8 cellular contexts compared by ENCODE assay signal in the genomic region with DNA sequence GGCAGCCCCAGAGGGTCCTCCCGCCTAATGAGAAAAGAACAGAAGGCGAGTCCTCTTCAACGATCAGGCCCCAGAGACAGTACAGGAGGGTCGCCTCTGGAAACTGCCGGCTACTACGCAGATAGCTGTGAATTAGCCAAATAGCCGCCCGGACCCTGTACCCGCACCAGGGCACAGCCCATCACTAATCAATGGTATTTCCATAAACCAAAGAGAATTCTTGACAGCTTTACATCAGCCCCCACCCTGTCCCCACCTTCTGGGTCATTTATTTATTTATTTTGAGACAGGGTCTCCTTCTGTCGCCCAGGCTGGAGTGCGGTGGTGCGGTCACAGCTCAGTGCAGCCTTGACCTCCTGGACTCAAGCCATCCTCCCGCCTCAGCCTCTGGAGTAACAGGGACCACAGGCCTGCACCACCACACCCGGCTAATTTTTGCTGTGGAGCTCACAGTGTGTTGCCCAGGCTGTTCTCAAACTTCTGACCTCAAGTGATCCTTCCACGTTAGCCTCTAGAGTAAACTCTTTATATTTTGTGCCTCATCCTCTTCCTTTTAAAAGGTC. TPM values are rescaled to one million over a fixed set of nuclear protein-coding genes. Genes with fewer than 3 reads are reported as not detected.
DNase-seq lines count a peak whose midpoint lies in the region; ATAC-seq and TF ChIP-seq lines count a peak whose summit lies in the region.

No MANE protein-coding gene starts in this region.

- TF ChIP-seq CTCF in HFFc6 (IDR thresholded peaks at IDR 0.05), result no peak

- ATAC-seq in stimulated activated naive B cell treated with anti-CD40 and anti-IgM and Interleukin-4, amounts not matched to agents 10 μg/mL and 1 μg/mL and 100 μg/mL, for 72 hours (replicated peaks), result no peak
- ATAC-seq in GM21360 (IDR thresholded peaks at IDR 0.05; ENCODE audit: unreplicated experiment), result no peak

- CTCF ChIA-PET in activated CD4-positive, alpha-beta memory T cell treated with anti-CD3 and anti-CD28 coated beads, Interleukin-2, amount 10 ng/mL, durations not matched to agents 7 days and 5 days (lab: Charles Lee), result no interaction called here

- peaks cover 4% of the 10 kb centered on the region for H3K27me3 Mint-ChIP-seq in HFFc6 (ENCODE audit: insufficient read depth)
- H3K27me3 Mint-ChIP-seq in activated CD4-positive, alpha-beta memory T cell treated with anti-CD3 and anti-CD28 coated beads, Interleukin-2, amount 10 ng/mL, durations not matched to agents 7 days and 5 days, result no peaks in the 10 kb centered on the region
- H3K27me3 Mint-ChIP-seq in stimulated activated naive B cell treated with anti-CD40 and anti-IgM and Interleukin-4, amounts not matched to agents 10 μg/mL and 1 μg/mL and 100 μg/mL, for 72 hours, result no peaks in the 10 kb centered on the region

- peak overlapping the region; percentile 80 for H3K27ac Mint-ChIP-seq in HFFc6
- peak overlapping the region; percentile 73 for H3K27ac Mint-ChIP-seq in activated CD4-positive, alpha-beta memory T cell treated with anti-CD3 and anti-CD28 coated beads, Interleukin-2, amount 10 ng/mL, durations not matched to agents 7 days and 5 days
- H3K27ac Mint-ChIP-seq in stimulated activated naive B cell treated with anti-CD40 and anti-IgM and Interleukin-4, amounts not matched to agents 10 μg/mL and 1 μg/mL and 100 μg/mL, for 72 hours, result peak overlapping the region; percentile 94

- H3K4me1 Mint-ChIP-seq in HFFc6 (ENCODE audit: low read depth), result peaks cover 19% of the 10 kb centered on the region
- H3K4me1 Mint-ChIP-seq in activated CD4-positive, alpha-beta memory T cell treated with anti-CD3 and anti-CD28 coated beads, Interleukin-2, amount 10 ng/mL, durations not matched to agents 7 days and 5 days, result peaks cover 20% of the 10 kb centered on the region
- peaks cover 27 to 59% of the 10 kb centered on the region in 2 donors for H3K4me1 Mint-ChIP-seq in stimulated activated naive B cell treated with anti-CD40 and anti-IgM and Interleukin-4, amounts not matched to agents 10 μg/mL and 1 μg/mL and 100 μg/mL, for 72 hours

- POLR2A ChIA-PET in activated CD4-positive, alpha-beta memory T cell treated with anti-CD3 and anti-CD28 coated beads, Interleukin-2, amount 10 ng/mL, durations not matched to agents 7 days and 5 days (lab: Charles Lee), result interaction anchor here (0.7 to 3.2 kb wide), 5 partner anchors 17 to 136 kb away, joined by 3 to 22 read pairs (median 4); partner anchors contain the start of genes CRAMP1, IFT140, TELO2 and UQCC4

- H3K4me3 Mint-ChIP-seq in HFFc6, result peak overlapping the region; percentile 85
- H3K4me3 Mint-ChIP-seq in activated CD4-positive, alpha-beta memory T cell treated with anti-CD3 and anti-CD28 coated beads, Interleukin-2, amount 10 ng/mL, durations not matched to agents 7 days and 5 days, result peak overlapping the region; percentile 81
- peak overlapping the region; percentile 88 to 92 for H3K4me3 Mint-ChIP-seq in stimulated activated naive B cell treated with anti-CD40 and anti-IgM and Interleukin-4, amounts not matched to agents 10 μg/mL and 1 μg/mL and 100 μg/mL, for 72 hours

- no peaks in the 10 kb centered on the region; the same call in 1 of the 2 replicates for H3K36me3 Mint-ChIP-seq in HFFc6 (ENCODE audit: low read depth)
- H3K36me3 Mint-ChIP-seq in activated CD4-positive, alpha-beta memory T cell treated with anti-CD3 and anti-CD28 coated beads, Interleukin-2, amount 10 ng/mL, durations not matched to agents 7 days and 5 days (ENCODE audit: low read depth), result no peaks in the 10 kb centered on the region
- H3K36me3 Mint-ChIP-seq in stimulated activated naive B cell treated with anti-CD40 and anti-IgM and Interleukin-4, amounts not matched to agents 10 μg/mL and 1 μg/mL and 100 μg/mL, for 72 hours, result peaks cover 1 to 8% of the 10 kb centered on the region in 2 donors

- DNase-seq in HFFc6 (no peak), cerebellum (ENCODE audit: low spot score) (no peak), RPMI8226 (no peak), HPDE6-E6E7 (ENCODE audit: extremely low spot score) (no peak)
- DNase-seq in activated CD4-positive, alpha-beta memory T cell treated with anti-CD3 and anti-CD28 coated beads, Interleukin-2, amount 10 ng/mL, durations not matched to agents 7 days and 5 days, result no peak
- no peak for DNase-seq in stimulated activated naive B cell treated with anti-CD40 and anti-IgM and Interleukin-4, amounts not matched to agents 10 μg/mL and 1 μg/mL and 100 μg/mL, for 72 hours

- no peaks in the 10 kb centered on the region for H3K9me3 Mint-ChIP-seq in HFFc6
- H3K9me3 Mint-ChIP-seq in activated CD4-positive, alpha-beta memory T cell treated with anti-CD3 and anti-CD28 coated beads, Interleukin-2, amount 10 ng/mL, durations not matched to agents 7 days and 5 days, result no peaks in the 10 kb centered on the region
- no peaks in the 10 kb centered on the region for H3K9me3 Mint-ChIP-seq in stimulated activated naive B cell treated with anti-CD40 and anti-IgM and Interleukin-4, amounts not matched to agents 10 μg/mL and 1 μg/mL and 100 μg/mL, for 72 hours

- peak overlapping the region; percentile 62 for H3K4me3 ChIP-seq in iPS-11a (ENCODE audit: low read depth, low read length)

RNA-seq across cellular contexts. Expression of gene CLCN7, which starts 0.8 kb away (rescaled TPM):
- total RNA-seq in HFFc6 (2021; fragmentation: NEBNext Ultra II Directional; extraction: Animal tissue kit (Norgen Biotek cat#: 25700)), result 10 to 100 TPM; 47.5 to 62.6 (median 51.3) TPM
- 10 to 100 TPM; 44.2 to 49.4 TPM for total RNA-seq in activated CD4-positive, alpha-beta memory T cell treated with anti-CD3 and anti-CD28 coated beads, Interleukin-2, amount 10 ng/mL, durations not matched to agents 7 days and 5 days
- total RNA-seq in cerebellum, result 37.5 TPM

RNA-seq across cellular contexts. Expression of gene PTX4, which starts 13.1 kb away (rescaled TPM):
- under 1 TPM in 4 of 6 experiments, not detected in 2; 0.14 to 0.24 (median 0.18) TPM for total RNA-seq in HFFc6 (2021; fragmentation: NEBNext Ultra II Directional; extraction: Animal tissue kit (Norgen Biotek cat#: 25700))
- total RNA-seq in activated CD4-positive, alpha-beta memory T cell treated with anti-CD3 and anti-CD28 coated beads, Interleukin-2, amount 10 ng/mL, durations not matched to agents 7 days and 5 days, result not detected
- not detected for total RNA-seq in cerebellum

RNA-seq across cellular contexts. Expression of gene TELO2, which starts 17.5 kb away (rescaled TPM):
- 10 to 100 TPM; 28.6 to 37.4 (median 34.8) TPM for total RNA-seq in HFFc6 (2021; fragmentation: NEBNext Ultra II Directional; extraction: Animal tissue kit (Norgen Biotek cat#: 25700))
- total RNA-seq in activated CD4-positive, alpha-beta memory T cell treated with anti-CD3 and anti-CD28 coated beads, Interleukin-2, amount 10 ng/mL, durations not matched to agents 7 days and 5 days, result 10 to 100 TPM; 49.4 to 51.9 TPM
- total RNA-seq in cerebellum, result 17.7 TPM

RNA-seq across cellular contexts. Expression of gene CCDC154, which starts 31.3 kb away (rescaled TPM):
- total RNA-seq in HFFc6 (2021; fragmentation: NEBNext Ultra II Directional; extraction: Animal tissue kit (Norgen Biotek cat#: 25700)), result under 1 TPM in 3 of 6 experiments, not detected in 3; 0.10 to 0.52 (median 0.31) TPM
- total RNA-seq in activated CD4-positive, alpha-beta memory T cell treated with anti-CD3 and anti-CD28 coated beads, Interleukin-2, amount 10 ng/mL, durations not matched to agents 7 days and 5 days, result 1 to 10 TPM; 1.6 to 2.2 TPM
- total RNA-seq in cerebellum, result 1.00 TPM

RNA-seq across cellular contexts. Expression of gene PERCC1, which starts 44.8 kb away (rescaled TPM):
- total RNA-seq in HFFc6 (2021; fragmentation: NEBNext Ultra II Directional; extraction: Animal tissue kit (Norgen Biotek cat#: 25700)), result not detected
- not detected for total RNA-seq in activated CD4-positive, alpha-beta memory T cell treated with anti-CD3 and anti-CD28 coated beads, Interleukin-2, amount 10 ng/mL, durations not matched to agents 7 days and 5 days
- total RNA-seq in cerebellum, result not detected
